In the genomic region with DNA sequence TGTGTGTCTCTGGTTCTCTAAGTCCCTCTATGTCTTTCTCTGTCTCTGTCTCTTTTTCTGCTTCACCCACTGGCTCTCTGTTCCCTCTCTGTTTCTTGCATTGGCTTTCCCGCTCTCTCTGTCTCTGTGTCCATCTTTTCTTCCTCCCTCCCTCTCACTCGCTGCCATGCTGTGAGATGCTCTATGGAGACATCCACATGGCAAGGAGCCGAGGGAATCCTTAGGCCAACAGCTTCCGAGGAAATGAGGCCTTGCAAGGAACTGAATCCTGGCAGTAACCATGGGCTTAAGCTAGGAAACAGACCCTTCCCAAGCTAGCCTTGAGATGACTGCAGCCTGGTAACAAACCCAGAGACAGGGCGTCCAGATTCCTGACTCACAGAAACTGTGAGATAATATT, we compare ENCODE assay signal across 33 cellular contexts.
"Had no signal": no experiment of that assay in that cellular context is flagged by ENCODE, and none has a peak within 500 bp of the region (broad histone marks: within the 10 kb centered on the region; RNA-seq: fewer than 3 reads in every experiment).

No MANE protein-coding gene starts in this region.

- DNase-seq: Karpas-422, Kasumi-1, MG63, MM.1S, MV-4-11, NCI-H1048, NCI-H1092, NCI-H1092 treated with DMSO at 0.1 percent for 48 hours, NCI-H1105, NCI-H1105 treated with DMSO at 0.1 percent for 48 hours, NCI-H1417, NCI-H1417 treated with DMSO at 0.1 percent for 48 hours, NCI-H1436, NCI-H1436 treated with DMSO at 0.1 percent for 48 hours, NCI-H146, NCI-H1694, NCI-H1694 treated with DMSO at 0.1 percent for 48 hours, NCI-H187, NCI-H187 treated with DMSO at 0.1 percent for 48 hours, NCI-H1930, NCI-H2029, NCI-H2029 treated with DMSO at 0.1 percent for 48 hours, NCI-H2081, NCI-H2081 treated with DMSO at 0.1 percent for 48 hours, NCI-H2107, NCI-H2171, NCI-H2171 treated with DMSO at 0.1 percent for 48 hours, NCI-H2227 treated with DMSO at 0.1 percent for 48 hours, NCI-H226, NCI-H345, NCI-H446, NCI-H446 treated with DMSO at 0.1 percent for 48 hours, NCI-H510A had no signal
